Comparison of ENCODE assay signal across 24 cellular contexts in the genomic region with DNA sequence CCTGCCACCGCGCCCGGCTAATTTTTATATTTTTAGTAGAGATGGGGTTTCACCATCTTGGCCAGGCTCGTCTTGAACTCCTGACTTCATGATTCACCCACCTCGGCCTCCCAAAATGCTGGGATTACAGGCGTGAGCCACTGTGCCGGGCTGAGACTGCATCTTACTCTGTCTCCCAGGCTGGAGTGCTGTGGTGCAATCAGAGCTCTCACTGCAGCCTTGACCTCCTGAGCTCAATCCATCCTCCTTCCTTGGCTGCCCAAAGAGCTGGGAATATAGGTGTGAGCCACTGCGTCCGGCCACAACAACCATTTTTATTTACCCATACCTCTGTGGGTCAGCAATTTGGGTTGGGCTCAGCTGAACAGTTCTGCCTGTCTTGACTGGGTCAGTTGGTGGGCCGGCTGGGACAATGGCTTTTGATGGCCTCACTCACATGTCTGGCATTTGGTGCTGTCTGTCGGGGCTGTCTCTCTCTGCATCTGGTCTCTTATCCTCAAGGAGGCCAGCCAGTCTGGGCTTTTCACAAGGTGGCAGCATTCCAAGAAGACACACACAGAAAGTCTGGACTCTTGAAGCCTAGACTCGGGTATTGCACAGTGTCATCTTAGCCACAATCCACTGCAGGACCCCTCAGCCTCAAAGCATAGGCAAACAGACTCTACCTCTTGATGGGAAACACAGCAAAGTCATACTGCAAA.
DNase-seq lines count a peak whose midpoint lies in the region; ATAC-seq and TF ChIP-seq lines count a peak whose summit lies in the region.
"Had no signal": no experiment of that assay in that cellular context is flagged by ENCODE, and none has a peak within 500 bp of the region (broad histone marks: within the 10 kb centered on the region; RNA-seq: fewer than 3 reads in every experiment).

No MANE protein-coding gene starts in this region.

- no peaks in the 10 kb centered on the region for H3K27me3 Mint-ChIP-seq in CD4-positive, alpha-beta T cell

- ATAC-seq in body of pancreas = no peak
- no peak for ATAC-seq in CD4-positive, alpha-beta T cell (ENCODE audit: poor library complexity)

- CTCF ChIA-PET in CD4-positive, alpha-beta T cell (lab: Charles Lee) = no interaction called here

- no peaks in the 10 kb centered on the region for H4K20me1 ChIP-seq in smooth muscle cell (ENCODE audit: low read depth)

- intact Hi-C loops in body of pancreas (cut with DNase I) = no loop called here
- intact Hi-C loops in CD4-positive, alpha-beta T cell (cut with DNase I, micrococcal nuclease) = no loop called here

- 47 to 75% methylated on average over 5 to 12 of the region's 12 CpGs for WGBS in body of pancreas, 2 donors
- WGBS in mesenchymal stem cell = 86% methylated on average over 12 of the region's 12 CpGs
- 64% methylated on average over 12 of the region's 12 CpGs for WGBS in smooth muscle cell (ENCODE audit: low lambda C conversion rate)

- H3K18ac ChIP-seq in mesenchymal stem cell (ENCODE audit: low read depth in 1 of 2, low read length in 2 of 2) = no peak overlapping the region

- H3K36me3 ChIP-seq in body of pancreas (replicated peaks in 1 of 2; ENCODE audit: insufficient read depth in 1 of 2, low read depth in 2 of 2) (no peaks in the 10 kb centered on the region), mesenchymal stem cell (ENCODE audit: control insufficient read depth in 1 of 2, insufficient read depth in 2 of 2, low read depth in 1 of 2, low read length in 2 of 2) (no peaks in the 10 kb centered on the region), smooth muscle cell (ENCODE audit: low read depth) (no peaks in the 10 kb centered on the region)
- H3K36me3 ChIP-seq: MG63 had no signal

- no peaks in the 10 kb centered on the region for H3K79me2 ChIP-seq in smooth muscle cell (ENCODE audit: low read depth)

- H3K79me1 ChIP-seq in mesenchymal stem cell (replicated peaks; ENCODE audit: low read length, poor library complexity, severe bottlenecking) = no peaks in the 10 kb centered on the region

- no peak overlapping the region for H2BK120ac ChIP-seq in mesenchymal stem cell (ENCODE audit: low read depth, low read length)

- H3K4me1 Mint-ChIP-seq in CD4-positive, alpha-beta T cell (ENCODE audit: low read depth) = no peaks in the 10 kb centered on the region

- DNase-seq in RPMI8226 (peak; percentile 27), body of pancreas (peak in 3 of 4 donors; percentile 22 to 52 (median 27)), mesenchymal stem cell (peak; percentile 12), smooth muscle cell (lab: John Stamatoyannopoulos, UW; ENCODE audit: unreplicated experiment) (peak; percentile 3), NCI-H510A treated with DMSO at 0.1 percent for 48 hours (lab: John Stamatoyannopoulos, UW) (no peak), G401 (ENCODE audit: low spot score) (no peak)
- no peak for DNase-seq in CD4-positive, alpha-beta T cell
- DNase-seq: ACHN; C1 segment of cervical spinal cord; DND-41; H7; HFFc6; IMR-90; Kasumi-1; MG63; NCI-H1048; NCI-H1436; NCI-H1930; NCI-H345; NCI-H69; NK-92 treated with Interleukin-12 subunit alpha and Interleukin-12 subunit beta, amount 100 ng/mL, for 24 hours; Right ventricle myocardium superior had no signal

- in situ Hi-C loops in G401 (cut with HindIII; ENCODE audit: low sequenced_read_pairs) = no loop called here

- H2AFZ ChIP-seq in mesenchymal stem cell (ENCODE audit: low read depth, low read length) (no peak overlapping the region), smooth muscle cell (ENCODE audit: low read depth) (no peak overlapping the region)

- TF ChIP-seq POLR2A in body of pancreas (IDR thresholded peaks at IDR 0.05) = no peak

- H2BK5ac ChIP-seq in mesenchymal stem cell (ENCODE audit: low read depth, low read length, poor library complexity, severe bottlenecking) = no peak overlapping the region

- H3K27me3 ChIP-seq in body of pancreas (no peaks in the 10 kb centered on the region), mesenchymal stem cell (ENCODE audit: control insufficient read depth in 1 of 2, insufficient read depth in 1 of 2, low read length in 2 of 2) (peaks cover 0 to 7% of the 10 kb centered on the region in 2 experiments), smooth muscle cell (ENCODE audit: low read depth) (no peaks in the 10 kb centered on the region)
- H3K27me3 ChIP-seq in CD4-positive, alpha-beta T cell (ENCODE audit: control insufficient read depth, insufficient read depth, low read length) = no peaks in the 10 kb centered on the region
- H3K27me3 ChIP-seq: MG63 had no signal

- H3K4me1 ChIP-seq in body of pancreas (peaks cover 35% of the 10 kb centered on the region), mesenchymal stem cell (ENCODE audit: control insufficient read depth, insufficient read depth, low read depth, low read length) (no peaks in the 10 kb centered on the region), smooth muscle cell (ENCODE audit: low read depth) (peaks cover 4% of the 10 kb centered on the region)

- no peak overlapping the region for H3K27ac Mint-ChIP-seq in CD4-positive, alpha-beta T cell
- H3K27ac Mint-ChIP-seq: HFFc6 had no signal

- no peak overlapping the region for H2BK12ac ChIP-seq in mesenchymal stem cell (ENCODE audit: low read length in 2 of 2)

- no peak overlapping the region for H3K23ac ChIP-seq in mesenchymal stem cell (ENCODE audit: low read length in 2 of 2)

- H3F3A ChIP-seq in smooth muscle cell (ENCODE audit: low read depth) = no peaks in the 10 kb centered on the region

- no peak overlapping the region for H3K27ac ChIP-seq in body of pancreas
- H3K27ac ChIP-seq in mesenchymal stem cell (ENCODE audit: low read length, poor library complexity, severe bottlenecking) = no peak overlapping the region
- H3K27ac ChIP-seq in smooth muscle cell (ENCODE audit: low read depth) = peak overlapping the region; percentile 49
- H3K27ac ChIP-seq in CD4-positive, alpha-beta T cell (ENCODE audit: low read depth, low read length) = no peak overlapping the region
- H3K27ac ChIP-seq: HL-60, SK-N-MC had no signal

- no peak overlapping the region for H3K4ac ChIP-seq in mesenchymal stem cell (ENCODE audit: low read depth in 1 of 2, low read length in 2 of 2)

- H4K91ac ChIP-seq in mesenchymal stem cell (ENCODE audit: low read length) = no peak overlapping the region

- no peaks in the 10 kb centered on the region for H3K9me3 ChIP-seq in body of pancreas
- H3K9me3 ChIP-seq in mesenchymal stem cell (ENCODE audit: control insufficient read depth, low read length) = peaks cover 12% of the 10 kb centered on the region
- no peaks in the 10 kb centered on the region for H3K9me3 ChIP-seq in smooth muscle cell (replicated peaks; ENCODE audit: low read depth)
- H3K9me3 ChIP-seq in CD4-positive, alpha-beta T cell (ENCODE audit: control insufficient read depth, low read length) = no peaks in the 10 kb centered on the region
- H3K9me3 ChIP-seq: MG63 had no signal

- no peaks in the 10 kb centered on the region for H3K9me3 Mint-ChIP-seq in CD4-positive, alpha-beta T cell

- H2BK15ac ChIP-seq in mesenchymal stem cell (ENCODE audit: low read depth, poor library complexity, severe bottlenecking) = no peak overlapping the region

- H4K8ac ChIP-seq in mesenchymal stem cell (ENCODE audit: low read length) = no peak overlapping the region

- no peaks in the 10 kb centered on the region for H3K36me3 Mint-ChIP-seq in CD4-positive, alpha-beta T cell (ENCODE audit: low read depth)

- POLR2A ChIA-PET in CD4-positive, alpha-beta T cell (lab: Charles Lee) = no interaction called here

- no peak overlapping the region for H3K4me3 Mint-ChIP-seq in CD4-positive, alpha-beta T cell
- H3K4me3 Mint-ChIP-seq: HFFc6 had no signal

- H3K4me3 ChIP-seq in body of pancreas (no peak overlapping the region), mesenchymal stem cell (ENCODE audit: insufficient read depth in 1 of 2, low read depth in 1 of 2, low read length in 2 of 2) (no peak overlapping the region), smooth muscle cell (no peak overlapping the region)
- H3K4me3 ChIP-seq: MG63, SK-N-MC had no signal

- H3K14ac ChIP-seq in mesenchymal stem cell (ENCODE audit: low read length in 2 of 2) = no peak overlapping the region

- TF ChIP-seq CTCF in body of pancreas (IDR thresholded peaks at IDR 0.05) (no peak), smooth muscle cell (IDR thresholded peaks at IDR 0.05; ENCODE audit: borderline replicate concordance, insufficient read depth, poor library complexity, severe bottlenecking) (no peak)
- TF ChIP-seq CTCF in CD4-positive, alpha-beta T cell (IDR thresholded peaks at IDR 0.05) = no peak

- H3K9ac ChIP-seq in mesenchymal stem cell (ENCODE audit: low read length) = no peak overlapping the region
- no peak overlapping the region for H3K9ac ChIP-seq in smooth muscle cell (ENCODE audit: low read depth)

- no peak overlapping the region for H2AK5ac ChIP-seq in mesenchymal stem cell (ENCODE audit: low read length, severe bottlenecking)

- H3K4me2 ChIP-seq in mesenchymal stem cell (ENCODE audit: low read length, poor library complexity, severe bottlenecking) = no peak overlapping the region
- no peak overlapping the region for H3K4me2 ChIP-seq in smooth muscle cell

Comparison
In these comparisons a context has a peak if more than half of its experiments do, and no peak if none do; other contexts are left out.
1. DNase-seq: peak in RPMI8226 (single experiment), body of pancreas (3 of 4), mesenchymal stem cell (single experiment) and smooth muscle cell (single experiment); none in CD4-positive, alpha-beta T cell (0 of 10), NCI-H510A treated with DMSO at 0.1 percent for 48 hours (single experiment) and G401 (single experiment).